40 cellular contexts compared by ENCODE assay signal in genomic region chr6:49088631-49089030, GRCh38.
"Had no signal": no experiment of that assay in that cellular context is flagged by ENCODE, and none has a peak within 500 bp of the region (broad histone marks: within the 10 kb centered on the region; RNA-seq: fewer than 3 reads in every experiment).

No MANE protein-coding gene starts in this region.

- H3K4me1 ChIP-seq: adrenal gland, ascending aorta, body of pancreas, breast epithelium had no signal

- H3K27me3 Mint-ChIP-seq: activated naive CD4-positive, alpha-beta T cell treated with anti-CD3 and anti-CD28 coated beads, Interleukin-2, amount 10 ng/mL, durations not matched to agents 7 days and 5 days; activated naive CD4-positive, alpha-beta T cell treated with anti-CD3 and anti-CD28 coated beads, Interleukin-2, amount 50 U/mL, for 24 hours; activated naive CD8-positive, alpha-beta T cell; activated naive CD8-positive, alpha-beta T cell treated with anti-CD3 and anti-CD28 coated beads for 36 hours; activated naive CD8-positive, alpha-beta T cell treated with anti-CD3 and anti-CD28 coated beads, Interleukin-2, amount 10 ng/mL, durations not matched to agents 7 days and 5 days; activated naive CD8-positive, alpha-beta T cell treated with anti-CD3 and anti-CD28 coated beads, Interleukin-2, amount 50 U/mL, for 24 hours; activated T-cell treated with anti-CD3 and anti-CD28 coated beads, Interleukin-2, amount 50 U/mL, for 24 hours; activated T-helper 17 cell treated with anti-CD3 and anti-CD28 coated beads, Interleukin-2, amount 50 U/mL, for 72 hours; brain; central memory CD8-positive, alpha-beta T cell had no signal

- DNase-seq: activated effector memory CD4-positive, alpha-beta T cell treated with anti-CD3 and anti-CD28 coated beads, Interleukin-2, amount 50 U/mL, for 16 hours; activated effector memory CD4-positive, alpha-beta T cell treated with Interleukin-2 at 50 U/mL for 16 hours; activated gamma-delta T cell; activated gamma-delta T cell treated with Interleukin-2 at 50 U/mL for 16 hours; activated naive CD4-positive, alpha-beta T cell; activated naive CD4-positive, alpha-beta T cell treated with anti-CD3 and anti-CD28 coated beads for 36 hours; activated naive CD4-positive, alpha-beta T cell treated with anti-CD3 and anti-CD28 coated beads, Interleukin-2, amount 10 ng/mL, durations not matched to agents 7 days and 5 days; activated naive CD4-positive, alpha-beta T cell treated with anti-CD3 and anti-CD28 coated beads, Interleukin-2, amount 50 U/mL, for 16 hours; activated naive CD4-positive, alpha-beta T cell treated with Interleukin-2 at 50 U/mL for 16 hours; activated naive CD8-positive, alpha-beta T cell treated with anti-CD3 and anti-CD28 coated beads for 36 hours; activated naive CD8-positive, alpha-beta T cell treated with anti-CD3 and anti-CD28 coated beads, Interleukin-2, amount 10 ng/mL, durations not matched to agents 7 days and 5 days; activated naive CD8-positive, alpha-beta T cell treated with anti-CD3 and anti-CD28 coated beads, Interleukin-2, amount 50 U/mL, for 24 hours; activated T-cell treated with anti-CD3 and anti-CD28 coated beads, Interleukin-2, amount 50 U/mL, for 1 hour; activated T-cell treated with anti-CD3 and anti-CD28 coated beads, Interleukin-2, amount 50 U/mL, for 24 hours; activated T-cell treated with anti-CD3 and anti-CD28 coated beads, Interleukin-2, amount 50 U/mL, for 4 hours; activated T-cell treated with anti-CD3 and anti-CD28 coated beads, Interleukin-2, amount 50 U/mL, for 48 hours; activated T-cell treated with anti-CD3 and anti-CD28 coated beads, Interleukin-2, amount 50 U/mL, for 72 hours; adrenal gland; amniotic stem cell; amygdala; anterior cingulate cortex; aorta; body of pancreas; brain microvascular endothelial cell; caudate nucleus; central memory CD4-positive, alpha-beta T cell; cerebellar nuclear complex had no signal

- H3K27ac Mint-ChIP-seq: activated naive CD4-positive, alpha-beta T cell treated with anti-CD3 and anti-CD28 coated beads for 36 hours; activated naive CD4-positive, alpha-beta T cell treated with anti-CD3 and anti-CD28 coated beads, Interleukin-2, amount 10 ng/mL, durations not matched to agents 7 days and 5 days; activated naive CD4-positive, alpha-beta T cell treated with anti-CD3 and anti-CD28 coated beads, Interleukin-2, amount 50 U/mL, for 24 hours; activated naive CD4-positive, alpha-beta T cell treated with anti-CD3 and anti-CD28 coated beads, Interleukin-2, amount 50 U/mL, for 72 hours; activated naive CD8-positive, alpha-beta T cell; activated naive CD8-positive, alpha-beta T cell treated with anti-CD3 and anti-CD28 coated beads for 36 hours; activated naive CD8-positive, alpha-beta T cell treated with anti-CD3 and anti-CD28 coated beads, Interleukin-2, amount 10 ng/mL, durations not matched to agents 7 days and 5 days; activated naive CD8-positive, alpha-beta T cell treated with anti-CD3 and anti-CD28 coated beads, Interleukin-2, amount 50 U/mL, for 24 hours; activated T-cell treated with anti-CD3 and anti-CD28 coated beads, Interleukin-2, amount 50 U/mL, for 24 hours; activated T-cell treated with anti-CD3 and anti-CD28 coated beads, Interleukin-2, amount 50 U/mL, for 72 hours; activated T-helper 1 cell treated with anti-CD3 and anti-CD28 coated beads, Interleukin-12 subunit alpha, Interleukin-12 subunit beta, Interleukin-2, Interleukin-4 antibody, amounts not matched to agents 30 ng/mL and 10 ng/mL and 1 ng/mL, durations not matched to agents 14 hours and 24 hours and 36 hours; activated T-helper 17 cell treated with anti-CD3 and anti-CD28 coated beads, Interleukin-2, amount 50 U/mL, for 72 hours; activated T-helper 2 cell treated with anti-CD3 and anti-CD28 coated beads, Interferon-gamma antibody, Interleukin-2, Interleukin-4, amounts not matched to agents 10 μg/mL and 5 μg/mL and 100 μg/mL, durations not matched to agents 14 hours and 24 hours and 36 hours; brain had no signal

- H3K4me3 Mint-ChIP-seq: activated naive CD4-positive, alpha-beta T cell treated with anti-CD3 and anti-CD28 coated beads for 36 hours; activated naive CD4-positive, alpha-beta T cell treated with anti-CD3 and anti-CD28 coated beads, Interleukin-2, amount 10 ng/mL, durations not matched to agents 7 days and 5 days; activated naive CD4-positive, alpha-beta T cell treated with anti-CD3 and anti-CD28 coated beads, Interleukin-2, amount 50 U/mL, for 24 hours; activated naive CD8-positive, alpha-beta T cell; activated naive CD8-positive, alpha-beta T cell treated with anti-CD3 and anti-CD28 coated beads for 36 hours; activated naive CD8-positive, alpha-beta T cell treated with anti-CD3 and anti-CD28 coated beads, Interleukin-2, amount 10 ng/mL, durations not matched to agents 7 days and 5 days; activated naive CD8-positive, alpha-beta T cell treated with anti-CD3 and anti-CD28 coated beads, Interleukin-2, amount 50 U/mL, for 24 hours; activated T-cell treated with anti-CD3 and anti-CD28 coated beads, Interleukin-2, amount 50 U/mL, for 24 hours; activated T-cell treated with anti-CD3 and anti-CD28 coated beads, Interleukin-2, amount 50 U/mL, for 4 hours; activated T-cell treated with anti-CD3 and anti-CD28 coated beads, Interleukin-2, amount 50 U/mL, for 72 hours; activated T-helper 1 cell treated with anti-CD3 and anti-CD28 coated beads, Interleukin-12 subunit alpha, Interleukin-12 subunit beta, Interleukin-2, Interleukin-4 antibody, amounts not matched to agents 30 ng/mL and 10 ng/mL and 1 ng/mL, durations not matched to agents 14 hours and 24 hours and 36 hours; activated T-helper 17 cell treated with anti-CD3 and anti-CD28 coated beads, Interleukin-2, amount 50 U/mL, for 72 hours; brain; central memory CD8-positive, alpha-beta T cell had no signal

- H3K27me3 ChIP-seq: adrenal gland, ascending aorta, body of pancreas, brain microvascular endothelial cell, breast epithelium, cardiac muscle cell had no signal

- ATAC-seq: activated naive CD4-positive, alpha-beta T cell treated with anti-CD3 and anti-CD28 coated beads, Interleukin-2, amount 50 U/mL, for 72 hours; activated naive CD8-positive, alpha-beta T cell treated with anti-CD3 and anti-CD28 coated beads, Interleukin-2, amount 50 U/mL, for 24 hours; activated T-cell treated with anti-CD3 and anti-CD28 coated beads, Interleukin-2, amount 50 U/mL, for 4 hours; activated T-cell treated with anti-CD3 and anti-CD28 coated beads, Interleukin-2, amount 50 U/mL, for 72 hours; activated T-helper 17 cell treated with anti-CD3 and anti-CD28 coated beads, Interleukin-2, amount 50 U/mL, for 72 hours; body of pancreas had no signal

- H3K36me3 ChIP-seq: adrenal gland, ascending aorta, brain microvascular endothelial cell, breast epithelium, cardiac muscle cell had no signal

- H3K27ac ChIP-seq: adrenal gland, ascending aorta, body of pancreas, brain microvascular endothelial cell, breast epithelium, cardiac muscle cell had no signal

- H3K4me3 ChIP-seq: adrenal gland, ascending aorta, body of pancreas, breast epithelium, cardiac muscle cell had no signal

- H3K9me3 ChIP-seq: adrenal gland, ascending aorta, body of pancreas, breast epithelium had no signal

- H3K4me1 Mint-ChIP-seq: activated naive CD4-positive, alpha-beta T cell treated with anti-CD3 and anti-CD28 coated beads, Interleukin-2, amount 10 ng/mL, durations not matched to agents 7 days and 5 days; activated naive CD4-positive, alpha-beta T cell treated with anti-CD3 and anti-CD28 coated beads, Interleukin-2, amount 50 U/mL, for 24 hours; activated naive CD8-positive, alpha-beta T cell treated with anti-CD3 and anti-CD28 coated beads for 36 hours; activated naive CD8-positive, alpha-beta T cell treated with anti-CD3 and anti-CD28 coated beads, Interleukin-2, amount 10 ng/mL, durations not matched to agents 7 days and 5 days; activated naive CD8-positive, alpha-beta T cell treated with anti-CD3 and anti-CD28 coated beads, Interleukin-2, amount 50 U/mL, for 24 hours; activated T-helper 17 cell treated with anti-CD3 and anti-CD28 coated beads, Interleukin-2, amount 50 U/mL, for 72 hours; brain; central memory CD8-positive, alpha-beta T cell had no signal

- FAIRE-seq: astrocyte, bronchial epithelial cell had no signal

- H3K9me3 Mint-ChIP-seq: activated naive CD4-positive, alpha-beta T cell treated with anti-CD3 and anti-CD28 coated beads for 36 hours; activated naive CD4-positive, alpha-beta T cell treated with anti-CD3 and anti-CD28 coated beads, Interleukin-2, amount 10 ng/mL, durations not matched to agents 7 days and 5 days; activated naive CD4-positive, alpha-beta T cell treated with anti-CD3 and anti-CD28 coated beads, Interleukin-2, amount 50 U/mL, for 24 hours; activated naive CD8-positive, alpha-beta T cell treated with anti-CD3 and anti-CD28 coated beads, Interleukin-2, amount 10 ng/mL, durations not matched to agents 7 days and 5 days; activated T-cell treated with anti-CD3 and anti-CD28 coated beads, Interleukin-2, amount 50 U/mL, for 24 hours; activated T-helper 1 cell treated with anti-CD3 and anti-CD28 coated beads, Interleukin-12 subunit alpha, Interleukin-12 subunit beta, Interleukin-2, Interleukin-4 antibody, amounts not matched to agents 30 ng/mL and 10 ng/mL and 1 ng/mL, durations not matched to agents 14 hours and 24 hours and 36 hours; brain had no signal
